22 cellular contexts compared by ENCODE assay signal in the genomic region with DNA sequence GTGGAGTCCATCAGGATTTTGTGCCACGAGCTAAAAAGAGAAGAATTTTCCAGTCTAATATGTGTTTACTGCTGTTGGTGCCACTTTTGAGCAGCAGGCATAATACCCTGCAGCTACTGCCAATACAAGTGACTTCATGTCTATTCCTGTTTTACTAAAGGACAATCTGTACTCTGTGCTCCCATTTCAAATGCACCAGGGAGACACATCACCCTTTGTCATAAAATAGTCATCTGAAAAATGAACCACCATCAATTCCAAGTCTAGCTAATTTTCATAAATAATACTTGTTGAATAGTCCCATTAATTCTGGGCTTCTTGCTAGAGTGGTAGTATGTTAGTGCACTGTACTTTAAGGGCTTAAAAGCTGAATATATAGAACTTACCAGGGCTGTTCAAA. TPM values are rescaled to one million over a fixed set of nuclear protein-coding genes. Genes with fewer than 3 reads are reported as not detected.
DNase-seq lines count a peak whose midpoint lies in the region; ATAC-seq, FAIRE-seq and TF ChIP-seq lines count a peak whose summit lies in the region.
"Had no signal": no experiment of that assay in that cellular context is flagged by ENCODE, and none has a peak within 500 bp of the region (broad histone marks: within the 10 kb centered on the region; RNA-seq: fewer than 3 reads in every experiment).

No MANE protein-coding gene starts in this region.

- H3K4me1 ChIP-seq in left ventricle myocardium inferior, result peaks cover 3% of the 10 kb centered on the region
- no peaks in the 10 kb centered on the region for H3K4me1 ChIP-seq in sigmoid colon
- H3K4me1 ChIP-seq: breast epithelium, lower lobe of right lung had no signal

- TF ChIP-seq CTCF in left ventricle myocardium inferior (IDR thresholded peaks at IDR 0.05; ENCODE audit: borderline replicate concordance) (no peak), sigmoid colon (IDR thresholded peaks at IDR 0.05) (no peak)

- no peak for TF ChIP-seq POLR2A in H54 (IDR thresholded peaks at IDR 0.05; ENCODE audit: low read depth, low read length)
- no peak for TF ChIP-seq POLR2A in sigmoid colon (IDR thresholded peaks at IDR 0.05)

- WGBS in sigmoid colon, 2 donors, result 81 to 91% methylated on average over 1 of the region's 1 CpG

- intact Hi-C loops in left ventricle myocardium inferior (cut with micrococcal nuclease), result loop anchor here (10.0 kb wide), 1 partner anchor 46 kb away; no protein-coding TSS in a partner anchor
- intact Hi-C loops in sigmoid colon (cut with DNase I), result no loop called here

- H3K9me3 ChIP-seq in left ventricle myocardium inferior (replicated peaks) (no peaks in the 10 kb centered on the region), sigmoid colon (no peaks in the 10 kb centered on the region)
- H3K9me3 ChIP-seq: breast epithelium, lower lobe of right lung had no signal

- H3K36me3 ChIP-seq in left ventricle myocardium inferior (peaks cover 14% of the 10 kb centered on the region), sigmoid colon (no peaks in the 10 kb centered on the region)
- H3K36me3 ChIP-seq: breast epithelium, lower lobe of right lung had no signal

- H3K27me3 ChIP-seq in left ventricle myocardium inferior (ENCODE audit: low read depth) (no peaks in the 10 kb centered on the region), sigmoid colon (no peaks in the 10 kb centered on the region)
- H3K27me3 ChIP-seq: breast epithelium had no signal

- peak; percentile 6 for FAIRE-seq in H54 (lab: Jason Lieb, UNC)
- FAIRE-seq: GM19239 had no signal

- no peak for DNase-seq in H54 (ENCODE audit: insufficient read length, low spot score)
- DNase-seq in left ventricle myocardium inferior, result no peak
- no peak for DNase-seq in sigmoid colon
- DNase-seq in NCI-H2196 (lab: John Stamatoyannopoulos, UW; ENCODE audit: unreplicated experiment), result no peak
- DNase-seq in mucosa of gallbladder (ENCODE audit: low spot score), result no peak
- DNase-seq: activated CD4-positive, alpha-beta T cell treated with anti-CD3 and anti-CD28 coated beads, Interleukin-2, amount 50 U/mL, for 4 hours; activated naive CD8-positive, alpha-beta T cell treated with anti-CD3 and anti-CD28 coated beads for 36 hours; activated T-cell treated with anti-CD3 and anti-CD28 coated beads, Interleukin-2, amount 50 U/mL, for 72 hours; CD4-positive, alpha-beta T cell; DMS53; effector memory CD4-positive, alpha-beta T cell; lower lobe of right lung; NCI-H146; stimulated activated naive CD8-positive, alpha-beta T cell treated with anti-CD3 and anti-CD28 coated beads, Interleukin-15, amount 100 ng/mL, for 72 hours; T-helper 1 cell had no signal

- TF ChIP-seq EP300 in sigmoid colon (IDR thresholded peaks at IDR 0.05), result peak in 1 of 4 donors; percentile 12

- H3K27ac ChIP-seq in cingulate gyrus (ENCODE audit: low read depth, low read length), result peak overlapping the region; percentile 96
- peak overlapping the region; percentile 80 for H3K27ac ChIP-seq in left ventricle myocardium inferior (replicated peaks)
- H3K27ac ChIP-seq in sigmoid colon, result peak overlapping the region in 3 of 4 donors; percentile 36 to 53 (median 39)
- H3K27ac ChIP-seq: breast epithelium, lower lobe of right lung had no signal

- H3K4me3 ChIP-seq in left ventricle myocardium inferior (peak overlapping the region; percentile 35), sigmoid colon (peak overlapping the region in 2 of 4 donors; percentile 7 to 11)
- H3K4me3 ChIP-seq: breast epithelium, lower lobe of right lung had no signal

- ATAC-seq in GM18519 (IDR thresholded peaks at IDR 0.05; ENCODE audit: low FRiP score, unreplicated experiment) (no peak), HG03442 (IDR thresholded peaks at IDR 0.05; ENCODE audit: unreplicated experiment) (no peak)
- ATAC-seq: activated T-cell treated with anti-CD3 and anti-CD28 coated beads, Interleukin-2, amount 50 U/mL, for 72 hours; HCT116; lower lobe of right lung; stimulated activated naive CD8-positive, alpha-beta T cell treated with anti-CD3 and anti-CD28 coated beads, Interleukin-15, amount 100 ng/mL, for 72 hours had no signal

RNA-seq across cellular contexts. Expression of a gene that starts 8.9 kb away (rescaled TPM):
- total RNA-seq in left ventricle myocardium inferior, result 0.16 TPM
- total RNA-seq in sigmoid colon, result under 1 TPM in 1 of 4 donors, not detected in 3; 0.36 TPM
- under 1 TPM in 1 of 3 donors, not detected in 2; 0.07 TPM for polyA plus RNA-seq in sigmoid colon
- not detected for total RNA-seq in mucosa of gallbladder
- total RNA-seq: activated naive CD8-positive, alpha-beta T cell treated with anti-CD3 and anti-CD28 coated beads for 36 hours; CD4-positive, alpha-beta T cell; lower lobe of right lung had no signal

RNA-seq across cellular contexts. Expression of a gene that starts 12.7 kb away (rescaled TPM):
- 29.6 TPM for total RNA-seq in left ventricle myocardium inferior
- 10 to 100 TPM; 20.7 to 40.0 (median 27.3) TPM for total RNA-seq in sigmoid colon
- 1 to 10 TPM; 3.2 to 6.6 (median 5.8) TPM for polyA plus RNA-seq in sigmoid colon
- total RNA-seq in mucosa of gallbladder, result 3.7 TPM
- total RNA-seq: activated naive CD8-positive, alpha-beta T cell treated with anti-CD3 and anti-CD28 coated beads for 36 hours; activated T-cell treated with anti-CD3 and anti-CD28 coated beads, Interleukin-2, amount 50 U/mL, for 72 hours; CD4-positive, alpha-beta T cell; lower lobe of right lung; renal cortical epithelial cell had no signal

Comparison
In these comparisons a context has a peak if more than half of its experiments do, and no peak if none do; other contexts are left out.
1. H3K27ac ChIP-seq: peak in every context shown above with its lines; median percentile 96 in cingulate gyrus; 80 in left ventricle myocardium inferior; 39 in sigmoid colon.